In genomic region chr17:18217412-18218015, GRCh38 we compare ENCODE assay signal across 8 cellular contexts. TPM values are rescaled to one million over a fixed set of nuclear protein-coding genes. Genes with fewer than 3 reads are reported as not detected.
DNase-seq lines count a peak whose midpoint lies in the region; ATAC-seq and TF ChIP-seq lines count a peak whose summit lies in the region.

No MANE protein-coding gene starts in this region.

- H3K79me2 ChIP-seq in HCT116 (ENCODE audit: insufficient read depth, low read length): no peaks in the 10 kb centered on the region

- H3K9me3 Mint-ChIP-seq in nephron progenitor cell: no peaks in the 10 kb centered on the region

- ATAC-seq in HCT116 (peak; percentile 87), HG02610 (IDR thresholded peaks at IDR 0.05; ENCODE audit: unreplicated experiment) (no peak)
- peak; percentile 81 for ATAC-seq in stimulated activated naive CD8-positive, alpha-beta T cell treated with anti-CD3 and anti-CD28 coated beads, Interleukin-15, Interleukin-2, amounts not matched to agents 100 U/mL and 50 U/mL, for 24 hours

- no peaks in the 10 kb centered on the region for H3K27me3 ChIP-seq in HCT116 (ENCODE audit: insufficient read depth, low read length)

- H3K4me3 ChIP-seq in HCT116 (replicated peaks in 1 of 2; ENCODE audit: low read depth in 1 of 2, low read length in 2 of 2): no peak overlapping the region

- RAD21 ChIA-PET in HCT116 (lab: Charles Lee; ENCODE audit: low non-redundant PET in 1 of 2, low total read pairs in 2 of 2, uncharacterized antibody in 2 of 2, unreplicated experiment in 2 of 2): interaction anchor here in 1 of 2 experiments (0.6 kb wide), 1 partner anchor 92 kb away, joined by 3 read pairs; no protein-coding TSS in a partner anchor

- H2AFZ ChIP-seq in HCT116 (ENCODE audit: low read depth, low read length, poor library complexity, severe bottlenecking): no peak overlapping the region

- H3K4me1 ChIP-seq in HCT116 (ENCODE audit: control insufficient read depth in 1 of 2, insufficient read depth in 2 of 2, low read length in 2 of 2): peaks cover 21 to 34% of the 10 kb centered on the region in 2 experiments

- no peak for TF ChIP-seq POLR2A in HCT116 (IDR thresholded peaks at IDR 0.05; ENCODE audit: borderline replicate concordance, extremely low read depth, insufficient read depth, insufficient read length)

- no peaks in the 10 kb centered on the region for H3K9me3 ChIP-seq in HCT116 (ENCODE audit: control insufficient read depth in 1 of 2, insufficient read depth in 1 of 2, low read depth in 1 of 2, low read length in 2 of 2)

- no peaks in the 10 kb centered on the region for H3K36me3 Mint-ChIP-seq in nephron progenitor cell (ENCODE audit: low read depth)

- H3K36me3 ChIP-seq in HCT116 (ENCODE audit: control insufficient read depth in 1 of 2, insufficient read depth in 2 of 2, low read length in 2 of 2): no peaks in the 10 kb centered on the region

- CTCF ChIA-PET in HCT116 (lab: Charles Lee): interaction anchor here (0.6 to 1.3 kb wide), 6 partner anchors 13 to 108 kb away, joined by 3 to 7 read pairs (median 6); partner anchors contain the start of gene ALKBH5

- H3K4me1 Mint-ChIP-seq in nephron progenitor cell: peaks cover 21% of the 10 kb centered on the region

- H3K9ac ChIP-seq in HCT116 (ENCODE audit: low read length): no peak overlapping the region

- no TSS peak for BruUV-seq in HCT116 (replicated peaks; lab: Mats Ljungman, UMichigan)

- no peaks in the 10 kb centered on the region for H3K27me3 Mint-ChIP-seq in nephron progenitor cell (ENCODE audit: low read depth, poor library complexity)

- H3K27ac ChIP-seq in HCT116 (ENCODE audit: low read depth, low read length): no peak overlapping the region

- H3K27ac Mint-ChIP-seq in nephron progenitor cell: no peak overlapping the region

- H3K9me2 ChIP-seq in HCT116 (ENCODE audit: insufficient read depth): no peaks in the 10 kb centered on the region

- no peak overlapping the region for H3K4me3 Mint-ChIP-seq in nephron progenitor cell

- DNase-seq in C1 segment of cervical spinal cord (lab: John Stamatoyannopoulos, UW): peak in 9 of 14 donors; percentile 32 to 69 (median 55)
- DNase-seq in HCT116 (ENCODE audit: low read depth, low spot score): peak; percentile 23
- peak; percentile 74 for DNase-seq in OCI-M1 (lab: John Stamatoyannopoulos, UW)
- peak; percentile 77 for DNase-seq in activated T-cell treated with anti-CD3 and anti-CD28 coated beads, Interleukin-2, amount 50 U/mL, for 1 hour
- DNase-seq in fibroblast of gingiva (ENCODE audit: low read depth): peak; percentile 39
- peak; percentile 90 for DNase-seq in nephron progenitor cell
- peak; percentile 82 for DNase-seq in stimulated activated naive CD8-positive, alpha-beta T cell treated with anti-CD3 and anti-CD28 coated beads, Interleukin-15, Interleukin-2, amounts not matched to agents 100 U/mL and 50 U/mL, for 24 hours

- no peaks in the 10 kb centered on the region for H4K20me1 ChIP-seq in HCT116 (ENCODE audit: insufficient read depth)

- TF ChIP-seq CTCF in HCT116 (IDR thresholded peaks at IDR 0.05 in 2 of 3, conservative IDR thresholded peaks at IDR 0.05 in 1 of 3; ENCODE audit: borderline replicate concordance in 1 of 3, insufficient read depth in 1 of 3, low read depth in 2 of 3, low read length in 2 of 3): peak; percentile 74 to 98 (median 94)
- peak; percentile 93 for TF ChIP-seq CTCF in nephron progenitor cell (IDR thresholded peaks at IDR 0.05)

- no peak overlapping the region for H3K4me2 ChIP-seq in HCT116 (ENCODE audit: low read length)

- POLR2A ChIA-PET in HCT116 (lab: Charles Lee): no interaction called here

- intact Hi-C loops in HCT116 (cut with micrococcal nuclease): loop anchor here (5.0 kb wide), 1 partner anchor 75 kb away; no protein-coding TSS in a partner anchor

- TF ChIP-seq RAD21 in HCT116 (IDR thresholded peaks at IDR 0.05; ENCODE audit: low read depth): peak; percentile 87

TF ChIP-seq in HCT116, 20 proteins besides CTCF, POLR2A, EP300 and RAD21:
- TF ChIP-seq ZBTB33 (IDR thresholded peaks at IDR 0.05; ENCODE audit: extremely low read depth, insufficient replicate concordance, low read length) (no peak), SIN3A (IDR thresholded peaks at IDR 0.05; ENCODE audit: low read depth) (no peak), TCF7L2 (IDR thresholded peaks at IDR 0.05; ENCODE audit: borderline replicate concordance, extremely low read depth, insufficient read depth, insufficient read length) (no peak), SRF (IDR thresholded peaks at IDR 0.05; ENCODE audit: low read depth) (no peak)
TF ChIP-seq in HCT116: peak in this region for 0.

RNA-seq across cellular contexts. Expression of gene LLGL1, which starts 7.9 kb away (rescaled TPM):
- total RNA-seq in HCT116 (2021; ENCODE audit: unreplicated experiment): 44.3 TPM
- 31.7 and 34.1 TPM in 2 replicates for polyA plus RNA-seq in HCT116 (2012)

RNA-seq across cellular contexts. Expression of gene ALKBH5, which starts 33.9 kb away (rescaled TPM):
- 97.8 TPM for total RNA-seq in HCT116 (2021; ENCODE audit: unreplicated experiment)
- polyA plus RNA-seq in HCT116 (2012): 50.9 and 54.4 TPM in 2 replicates

RNA-seq across cellular contexts. Expression of gene FLII, which starts 41.0 kb away (rescaled TPM):
- 264 TPM for total RNA-seq in HCT116 (2021; ENCODE audit: unreplicated experiment)
- 312 and 354 TPM in 2 replicates for polyA plus RNA-seq in HCT116 (2012)

RNA-seq across cellular contexts. Expression of gene MIEF2, which starts 42.9 kb away (rescaled TPM):
- total RNA-seq in HCT116 (2021; ENCODE audit: unreplicated experiment): 9.3 TPM
- polyA plus RNA-seq in HCT116 (2012): 7.3 and 9.9 TPM in 2 replicates

Comparison
In these comparisons a context has a peak if more than half of its experiments do, and no peak if none do; other contexts are left out.
1. DNase-seq: peak in every context shown above with its lines; median percentile 90 in nephron progenitor cell; 82 in stimulated activated naive CD8-positive, alpha-beta T cell treated with anti-CD3 and anti-CD28 coated beads, Interleukin-15, Interleukin-2, amounts not matched to agents 100 U/mL and 50 U/mL, for 24 hours; 77 in activated T-cell treated with anti-CD3 and anti-CD28 coated beads, Interleukin-2, amount 50 U/mL, for 1 hour; 74 in OCI-M1; 55 in C1 segment of cervical spinal cord; 39 in fibroblast of gingiva; 23 in HCT116.